31 cellular contexts compared by ENCODE assay signal in genomic region chr4:78227411-78228057, GRCh38.
"Had no signal": no experiment of that assay in that cellular context is flagged by ENCODE, and none has a peak within 500 bp of the region (broad histone marks: within the 10 kb centered on the region; RNA-seq: fewer than 3 reads in every experiment).

No MANE protein-coding gene starts in this region.

- ATAC-seq: activated CD8-positive, alpha-beta memory T cell treated with anti-CD3 and anti-CD28 coated beads, Interleukin-2, amount 10 ng/mL, durations not matched to agents 7 days and 5 days; activated naive CD8-positive, alpha-beta T cell treated with anti-CD3 and anti-CD28 coated beads, Interleukin-2, amount 50 U/mL, for 24 hours; Right ventricle myocardium inferior had no signal

- H3K9ac ChIP-seq: KMS-11 had no signal

- DNase-seq: activated B cell treated with CpG ODN at 0.5 μM for 24 hours; activated CD4-positive, alpha-beta memory T cell treated with anti-CD3 and anti-CD28 coated beads, Interleukin-2, amount 10 ng/mL, durations not matched to agents 7 days and 5 days; activated CD4-positive, alpha-beta T cell treated with anti-CD3 and anti-CD28 coated beads for 4 hours; activated CD4-positive, CD25-positive, alpha-beta regulatory T cell treated with anti-CD3 and anti-CD28 coated beads, Interleukin-2, amount 50 U/mL, for 72 hours; activated CD8-positive, alpha-beta memory T cell treated with anti-CD3 and anti-CD28 coated beads for 24 hours; activated CD8-positive, alpha-beta memory T cell treated with anti-CD3 and anti-CD28 coated beads, Interleukin-2, amount 10 ng/mL, durations not matched to agents 7 days and 5 days; activated CD8-positive, alpha-beta memory T cell treated with anti-CD3 and anti-CD28 coated beads, Interleukin-2, amount 50 U/mL, for 48 hours; activated effector memory CD4-positive, alpha-beta T cell treated with Interleukin-2 at 50 U/mL for 16 hours; activated naive CD4-positive, alpha-beta T cell treated with anti-CD3 and anti-CD28 coated beads, Interleukin-2, amount 10 ng/mL, durations not matched to agents 7 days and 5 days; activated naive CD8-positive, alpha-beta T cell treated with anti-CD3 and anti-CD28 coated beads, Interleukin-2, amount 50 U/mL, for 24 hours; activated T-cell treated with anti-CD3 and anti-CD28 coated beads, Interleukin-2, amount 50 U/mL, for 48 hours; anterior cingulate cortex; caudate nucleus; cerebellar nuclear complex; NCI-H1092 treated with DMSO at 0.1 percent for 48 hours; NCI-H1417; NCI-H146; NCI-H187; NCI-H2029 treated with DMSO at 0.1 percent for 48 hours; NCI-H2107; NCI-H2171; NCI-H510A; NCI-H526; NCI-H748 treated with DMSO at 0.1 percent for 48 hours; NK-92 treated with Interleukin-12 subunit alpha and Interleukin-12 subunit beta, amount 100 ng/mL, for 24 hours; PC-9; SIG-M5; T1000 had no signal

- H3K4me2 ChIP-seq: KMS-11, PC-9 had no signal

- H2AFZ ChIP-seq: PC-9 had no signal

- H3K4me3 ChIP-seq: PC-9 had no signal

- H3K27ac ChIP-seq: KMS-11, PC-9, RWPE1 had no signal
